Comparison of ENCODE assay signal across 35 cellular contexts in the genomic region with DNA sequence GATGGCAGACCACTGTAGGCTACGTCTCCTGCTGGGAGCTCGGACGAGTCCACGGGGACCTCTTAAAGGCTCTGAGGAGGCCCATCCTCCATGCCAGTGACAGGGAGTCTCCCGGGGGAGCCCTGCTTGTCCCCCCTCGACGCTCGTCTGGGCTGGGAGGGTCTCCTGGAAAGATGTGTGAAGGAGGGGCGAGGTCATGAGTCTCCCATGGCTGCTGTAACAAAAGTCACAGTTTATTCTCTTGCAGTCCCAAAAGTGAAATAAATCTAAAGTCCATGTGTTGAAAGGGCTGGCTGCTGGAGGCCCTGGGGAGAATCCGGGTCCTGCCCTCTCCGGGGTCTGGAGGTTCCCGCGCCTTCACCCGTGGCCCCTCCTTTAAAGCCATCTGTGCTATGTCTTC.
"Had no signal": no experiment of that assay in that cellular context is flagged by ENCODE, and none has a peak within 500 bp of the region (broad histone marks: within the 10 kb centered on the region; RNA-seq: fewer than 3 reads in every experiment).

No MANE protein-coding gene starts in this region.

- H3K4me1 ChIP-seq: adrenal gland, body of pancreas, breast epithelium had no signal

- H3K27ac ChIP-seq: adrenal gland, body of pancreas, brain microvascular endothelial cell, breast epithelium, VCaP had no signal

- H3K36me3 ChIP-seq: adrenal gland, brain microvascular endothelial cell, breast epithelium had no signal

- FAIRE-seq: astrocyte, TTC549 had no signal

- ATAC-seq: activated CD8-positive, alpha-beta memory T cell treated with anti-CD3 and anti-CD28 coated beads, Interleukin-2, amount 10 ng/mL, durations not matched to agents 7 days and 5 days; activated CD8-positive, alpha-beta T cell treated with anti-CD3 and anti-CD28 coated beads, Interleukin-2, amount 10 ng/mL, durations not matched to agents 7 days and 5 days; activated naive CD4-positive, alpha-beta T cell treated with anti-CD3 and anti-CD28 coated beads, Interleukin-2, amount 50 U/mL, for 72 hours; activated T-cell treated with anti-CD3 and anti-CD28 coated beads, Interleukin-2, amount 50 U/mL, for 4 hours; activated T-cell treated with anti-CD3 and anti-CD28 coated beads, Interleukin-2, amount 50 U/mL, for 72 hours; activated T-helper 17 cell treated with anti-CD3 and anti-CD28 coated beads, Interleukin-2, amount 50 U/mL, for 72 hours; body of pancreas had no signal

- DNase-seq: activated B cell treated with CpG ODN at 0.5 μM for 24 hours; activated CD4-positive, alpha-beta memory T cell treated with anti-CD3 and anti-CD28 coated beads, Interleukin-2, amount 10 ng/mL, durations not matched to agents 7 days and 5 days; activated CD4-positive, alpha-beta T cell treated with anti-CD3 and anti-CD28 coated beads for 4 hours; activated CD4-positive, alpha-beta T cell treated with anti-CD3 and anti-CD28 coated beads, Interleukin-2, amount 10 ng/mL, durations not matched to agents 7 days and 5 days; activated CD4-positive, alpha-beta T cell treated with anti-CD3 and anti-CD28 coated beads, Interleukin-2, amount 50 U/mL, for 48 hours; activated CD4-positive, CD25-positive, alpha-beta regulatory T cell treated with anti-CD3 and anti-CD28 coated beads, Interleukin-2, amount 50 U/mL, for 72 hours; activated CD8-positive, alpha-beta memory T cell treated with anti-CD3 and anti-CD28 coated beads for 24 hours; activated CD8-positive, alpha-beta memory T cell treated with anti-CD3 and anti-CD28 coated beads, Interleukin-2, amount 10 ng/mL, durations not matched to agents 7 days and 5 days; activated CD8-positive, alpha-beta T cell treated with anti-CD3 and anti-CD28 coated beads, Interleukin-2, amount 10 ng/mL, durations not matched to agents 7 days and 5 days; activated effector memory CD4-positive, alpha-beta T cell treated with anti-CD3 and anti-CD28 coated beads, Interleukin-2, amount 50 U/mL, for 16 hours; activated gamma-delta T cell treated with Interleukin-2 at 50 U/mL for 16 hours; activated naive CD4-positive, alpha-beta T cell; activated naive CD4-positive, alpha-beta T cell treated with anti-CD3 and anti-CD28 coated beads for 36 hours; activated naive CD4-positive, alpha-beta T cell treated with anti-CD3 and anti-CD28 coated beads, Interleukin-2, amount 50 U/mL, for 16 hours; activated naive CD8-positive, alpha-beta T cell treated with anti-CD3 and anti-CD28 coated beads for 36 hours; activated T-cell treated with anti-CD3 and anti-CD28 coated beads for 4 hours; activated T-cell treated with anti-CD3 and anti-CD28 coated beads, Interleukin-2, amount 50 U/mL, for 1 hour; activated T-cell treated with anti-CD3 and anti-CD28 coated beads, Interleukin-2, amount 50 U/mL, for 4 hours; activated T-cell treated with anti-CD3 and anti-CD28 coated beads, Interleukin-2, amount 50 U/mL, for 72 hours; adrenal gland; amniotic stem cell; aorta; body of pancreas; brain microvascular endothelial cell; caudate nucleus; cerebellar nuclear complex; T-helper 1 cell; T-helper 2 cell; T-helper 9 cell had no signal

- H3K4me3 ChIP-seq: adrenal gland, body of pancreas, breast epithelium had no signal

- H3K9me3 ChIP-seq: adrenal gland, body of pancreas, breast epithelium had no signal

- H3K27me3 ChIP-seq: body of pancreas, brain microvascular endothelial cell had no signal
